ENCODE assay signal across 9 cellular contexts in the genomic region with DNA sequence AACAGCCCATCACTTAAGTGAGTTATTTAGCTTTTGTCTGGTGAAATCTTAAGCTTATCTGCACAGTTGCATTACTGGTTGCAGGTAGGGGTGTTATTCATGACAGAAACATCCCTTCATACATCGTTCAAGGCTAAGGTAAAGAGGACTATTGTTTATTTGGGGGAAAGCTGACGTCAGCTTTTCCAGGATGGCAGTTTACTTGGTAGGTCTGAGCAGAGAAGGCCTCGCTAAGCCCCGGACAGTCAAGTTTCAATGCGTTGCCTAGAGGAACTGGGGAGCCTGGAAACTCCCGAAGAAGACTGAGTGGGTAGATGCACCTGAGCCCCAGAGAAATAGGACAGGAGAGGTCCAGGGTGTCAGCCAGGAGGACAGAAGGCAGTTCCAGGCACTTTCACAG. TPM values are rescaled to one million over a fixed set of nuclear protein-coding genes. Genes with fewer than 3 reads are reported as not detected.
DNase-seq lines count a peak whose midpoint lies in the region; ATAC-seq, FAIRE-seq and TF ChIP-seq lines count a peak whose summit lies in the region.
"Had no signal": no experiment of that assay in that cellular context is flagged by ENCODE, and none has a peak within 500 bp of the region (broad histone marks: within the 10 kb centered on the region; RNA-seq: fewer than 3 reads in every experiment).

No MANE protein-coding gene starts in this region.

- CTCF ChIA-PET in activated CD4-positive, alpha-beta T cell treated with anti-CD3 and anti-CD28 coated beads, Interleukin-2, amount 10 ng/mL, durations not matched to agents 7 days and 5 days (lab: Charles Lee), result interaction anchor here (1.5 to 2.5 kb wide), 2 partner anchors 14 to 167 kb away, joined by 3 to 7 read pairs; no protein-coding TSS in a partner anchor

- no peak for TF ChIP-seq CTCF in astrocyte (IDR thresholded peaks at IDR 0.05; ENCODE audit: insufficient read depth, low read depth, low read length)

- H3K4me1 Mint-ChIP-seq in astrocyte (ENCODE audit: low read depth, unreplicated experiment), result peaks cover 30% of the 10 kb centered on the region
- peaks cover 17 to 57% (median 49%) of the 10 kb centered on the region in 4 donors for H3K4me1 Mint-ChIP-seq in naive thymus-derived CD8-positive, alpha-beta T cell
- peaks cover 52% of the 10 kb centered on the region for H3K4me1 Mint-ChIP-seq in activated CD4-positive, alpha-beta T cell treated with anti-CD3 and anti-CD28 coated beads, Interleukin-2, amount 10 ng/mL, durations not matched to agents 7 days and 5 days

- no peaks in the 10 kb centered on the region for H3K9me3 Mint-ChIP-seq in astrocyte (ENCODE audit: unreplicated experiment)
- H3K9me3 Mint-ChIP-seq in naive thymus-derived CD8-positive, alpha-beta T cell, result no peaks in the 10 kb centered on the region
- no peaks in the 10 kb centered on the region for H3K9me3 Mint-ChIP-seq in activated CD4-positive, alpha-beta T cell treated with anti-CD3 and anti-CD28 coated beads, Interleukin-2, amount 10 ng/mL, durations not matched to agents 7 days and 5 days

- peaks cover 45% of the 10 kb centered on the region for H3K79me2 ChIP-seq in astrocyte (ENCODE audit: insufficient read depth, low read length)

- DNase-seq in DMS53 treated with DMSO at 0.1 percent for 48 hours (lab: John Stamatoyannopoulos, UW; ENCODE audit: unreplicated experiment) (peak; percentile 53), astrocyte (ENCODE audit: low read depth) (no peak), GDM1 (lab: John Stamatoyannopoulos, UW) (no peak), SIG-M5 (lab: John Stamatoyannopoulos, UW) (no peak)
- no peak for DNase-seq in naive thymus-derived CD8-positive, alpha-beta T cell
- DNase-seq in activated CD4-positive, alpha-beta T cell treated with anti-CD3 and anti-CD28 coated beads, Interleukin-2, amount 10 ng/mL, durations not matched to agents 7 days and 5 days, result no peak
- DNase-seq: activated CD8-positive, alpha-beta memory T cell treated with anti-CD3 and anti-CD28 coated beads, Interleukin-2, amount 50 U/mL, for 4 hours had no signal

- peak overlapping the region; percentile 64 for H3K27ac Mint-ChIP-seq in astrocyte (ENCODE audit: unreplicated experiment)
- peak overlapping the region in 8 of 10 donors; percentile 34 to 95 (median 72) for H3K27ac Mint-ChIP-seq in naive thymus-derived CD8-positive, alpha-beta T cell
- no peak overlapping the region for H3K27ac Mint-ChIP-seq in activated CD4-positive, alpha-beta T cell treated with anti-CD3 and anti-CD28 coated beads, Interleukin-2, amount 10 ng/mL, durations not matched to agents 7 days and 5 days

- peak overlapping the region; percentile 53 for H3K27ac ChIP-seq in HUES48 (ENCODE audit: low read depth, low read length)
- H3K27ac ChIP-seq in astrocyte (ENCODE audit: low read depth, low read length), result no peak overlapping the region

- no peak overlapping the region for H2AFZ ChIP-seq in astrocyte (ENCODE audit: low read depth, low read length)

- H3K9ac ChIP-seq in HUES48 (ENCODE audit: low read depth, low read length) (no peak overlapping the region), astrocyte (ENCODE audit: low read length) (no peak overlapping the region)

- POLR2A ChIA-PET in naive thymus-derived CD8-positive, alpha-beta T cell (lab: Charles Lee), result interaction anchor here (3.5 to 4.6 kb wide), 2 partner anchors 116 to 205 kb away, joined by 35 to 105 read pairs; a partner anchor contains a TSS
- POLR2A ChIA-PET in activated CD4-positive, alpha-beta T cell treated with anti-CD3 and anti-CD28 coated beads, Interleukin-2, amount 10 ng/mL, durations not matched to agents 7 days and 5 days (lab: Charles Lee), result no interaction called here

- no peak overlapping the region for H3K4me3 Mint-ChIP-seq in astrocyte (ENCODE audit: unreplicated experiment)
- no peak overlapping the region for H3K4me3 Mint-ChIP-seq in naive thymus-derived CD8-positive, alpha-beta T cell
- H3K4me3 Mint-ChIP-seq in activated CD4-positive, alpha-beta T cell treated with anti-CD3 and anti-CD28 coated beads, Interleukin-2, amount 10 ng/mL, durations not matched to agents 7 days and 5 days, result no peak overlapping the region

- peak overlapping the region; percentile 9 for H3K4me2 ChIP-seq in astrocyte (ENCODE audit: low read length)

- FAIRE-seq in astrocyte (lab: Jason Lieb, UNC), result no peak

- no peaks in the 10 kb centered on the region for H3K27me3 Mint-ChIP-seq in astrocyte (ENCODE audit: low read depth, unreplicated experiment)
- H3K27me3 Mint-ChIP-seq in naive thymus-derived CD8-positive, alpha-beta T cell, result no peaks in the 10 kb centered on the region
- H3K27me3 Mint-ChIP-seq in activated CD4-positive, alpha-beta T cell treated with anti-CD3 and anti-CD28 coated beads, Interleukin-2, amount 10 ng/mL, durations not matched to agents 7 days and 5 days, result no peaks in the 10 kb centered on the region

- H3K9me3 ChIP-seq in HUES48 (ENCODE audit: control insufficient read depth, insufficient read depth, low read length) (no peaks in the 10 kb centered on the region), astrocyte (ENCODE audit: insufficient read depth, low read depth, low read length) (no peaks in the 10 kb centered on the region)

- H4K20me1 ChIP-seq in astrocyte (ENCODE audit: insufficient read depth, low read length), result peaks cover 26% of the 10 kb centered on the region

- peaks cover 27% of the 10 kb centered on the region for H3K4me1 ChIP-seq in HUES48 (ENCODE audit: control insufficient read depth, insufficient read depth, low read length)
- H3K4me1 ChIP-seq in astrocyte (ENCODE audit: insufficient read depth, low read length), result peaks cover 17% of the 10 kb centered on the region

- H3K36me3 ChIP-seq in HUES48 (ENCODE audit: control insufficient read depth, insufficient read depth, low read length) (no peaks in the 10 kb centered on the region), astrocyte (ENCODE audit: insufficient read depth, low read length) (no peaks in the 10 kb centered on the region)

- H3K36me3 Mint-ChIP-seq in astrocyte (ENCODE audit: low read depth, unreplicated experiment), result peaks cover 2% of the 10 kb centered on the region
- H3K36me3 Mint-ChIP-seq in naive thymus-derived CD8-positive, alpha-beta T cell, result no peaks in the 10 kb centered on the region
- H3K36me3 Mint-ChIP-seq in activated CD4-positive, alpha-beta T cell treated with anti-CD3 and anti-CD28 coated beads, Interleukin-2, amount 10 ng/mL, durations not matched to agents 7 days and 5 days (ENCODE audit: low read depth), result peaks cover 3% of the 10 kb centered on the region

- no peak for ATAC-seq in naive thymus-derived CD8-positive, alpha-beta T cell

- H3K4me3 ChIP-seq in HUES48 (ENCODE audit: low read depth, low read length) (no peak overlapping the region), astrocyte (ENCODE audit: insufficient read depth, low read depth, low read length) (no peak overlapping the region)

- H3K27me3 ChIP-seq in HUES48 (ENCODE audit: control insufficient read depth, insufficient read depth, low read length) (no peaks in the 10 kb centered on the region), astrocyte (ENCODE audit: insufficient read depth, low read length) (no peaks in the 10 kb centered on the region)

RNA-seq across cellular contexts. Expression of a gene that starts 2.2 kb away (rescaled TPM):
- not detected in 2 replicates for total RNA-seq in astrocyte
- not detected for total RNA-seq in naive thymus-derived CD8-positive, alpha-beta T cell
- not detected for polyA plus RNA-seq in naive thymus-derived CD8-positive, alpha-beta T cell
- total RNA-seq in activated CD4-positive, alpha-beta T cell treated with anti-CD3 and anti-CD28 coated beads, Interleukin-2, amount 10 ng/mL, durations not matched to agents 7 days and 5 days, result not detected
- total RNA-seq: osteoblast had no signal
